10 cellular contexts compared by ENCODE assay signal in genomic region chr4:152112887-152113286, GRCh38.
DNase-seq lines count a peak whose midpoint lies in the region; ATAC-seq and TF ChIP-seq lines count a peak whose summit lies in the region.
"Had no signal": no experiment of that assay in that cellular context is flagged by ENCODE, and none has a peak within 500 bp of the region (broad histone marks: within the 10 kb centered on the region; RNA-seq: fewer than 3 reads in every experiment).

No MANE protein-coding gene starts in this region.

- CTCF ChIA-PET in GM10248 (lab: Yijun Ruan, JAX) (interaction anchor here (1.0 kb wide), 1 partner anchor 15 kb away, joined by 3 read pairs; no protein-coding TSS in a partner anchor), SK-N-SH (lab: Yijun Ruan, JAX) (interaction anchor here (0.7 kb wide), 1 partner anchor 9 kb away, joined by 3 read pairs; no protein-coding TSS in a partner anchor)

- TF ChIP-seq EP300 in SK-N-SH (IDR thresholded peaks at IDR 0.05; ENCODE audit: borderline replicate concordance in 1 of 2, low read depth in 1 of 2, low read length in 1 of 2) = no peak

- H2AFZ ChIP-seq in mesenchymal stem cell (ENCODE audit: low read depth, low read length) = no peak overlapping the region
- no peak overlapping the region for H2AFZ ChIP-seq in SK-N-SH (ENCODE audit: low read depth)

- peaks cover 1% of the 10 kb centered on the region for H3K4me1 ChIP-seq in mesenchymal stem cell (ENCODE audit: control insufficient read depth, insufficient read depth, low read depth, low read length)
- peaks cover 7 to 10% of the 10 kb centered on the region in 2 experiments; a peak in 2 of 4 replicates for H3K4me1 ChIP-seq in SK-N-SH (ENCODE audit: control insufficient read depth in 1 of 2, insufficient read depth in 2 of 2, low read depth in 1 of 2, low read length in 1 of 2)

- H3K36me3 Mint-ChIP-seq in T-helper 17 cell (ENCODE audit: low read depth) = peaks cover 3% of the 10 kb centered on the region

- no peaks in the 10 kb centered on the region for H3F3A ChIP-seq in SK-N-SH (replicated peaks; ENCODE audit: insufficient read depth)

- H3K36me3 ChIP-seq in MG63 (no peaks in the 10 kb centered on the region), mesenchymal stem cell (ENCODE audit: control insufficient read depth in 1 of 2, insufficient read depth in 2 of 2, low read depth in 1 of 2, low read length in 2 of 2) (no peaks in the 10 kb centered on the region), SK-N-SH (replicated peaks in 1 of 2; ENCODE audit: control insufficient read depth in 1 of 2, insufficient read depth in 2 of 2, low read length in 1 of 2) (no peaks in the 10 kb centered on the region)
- H3K36me3 ChIP-seq: suprapubic skin had no signal

- H3K4me3 ChIP-seq in MG63 = no peak overlapping the region
- no peak overlapping the region for H3K4me3 ChIP-seq in mesenchymal stem cell (ENCODE audit: insufficient read depth in 1 of 2, low read depth in 1 of 2, low read length in 2 of 2)
- no peak overlapping the region for H3K4me3 ChIP-seq in SK-N-SH (ENCODE audit: low read depth in 2 of 2, low read length in 1 of 2)
- H3K4me3 ChIP-seq: suprapubic skin had no signal

- DNase-seq in GM10248 (ENCODE audit: extremely low spot score) = peak; percentile 55
- DNase-seq in T-helper 17 cell = no peak
- DNase-seq in DMS114 treated with DMSO at 0.1 percent for 48 hours (lab: John Stamatoyannopoulos, UW; ENCODE audit: unreplicated experiment) = no peak
- DNase-seq in MG63 = no peak
- DNase-seq in mesenchymal stem cell = no peak
- DNase-seq in SK-N-SH = no peak
- DNase-seq: NCI-H1930 had no signal

- POLR2A ChIA-PET in GM10248 (lab: Yijun Ruan, JAX) = no interaction called here
- POLR2A ChIA-PET in SK-N-SH (lab: Yijun Ruan, JAX) = no interaction called here

- H3K4ac ChIP-seq in mesenchymal stem cell (ENCODE audit: low read depth in 1 of 2, low read length in 2 of 2) = no peak overlapping the region

- no peak overlapping the region for H3K4me2 ChIP-seq in mesenchymal stem cell (ENCODE audit: low read length, poor library complexity, severe bottlenecking)
- no peak overlapping the region for H3K4me2 ChIP-seq in SK-N-SH

- H3K79me2 ChIP-seq in SK-N-SH (ENCODE audit: insufficient read depth) = no peaks in the 10 kb centered on the region

- H2BK120ac ChIP-seq in mesenchymal stem cell (ENCODE audit: low read depth, low read length) = no peak overlapping the region

- H4K8ac ChIP-seq in mesenchymal stem cell (ENCODE audit: low read length) = no peak overlapping the region

- no peak overlapping the region for H3K9ac ChIP-seq in mesenchymal stem cell (ENCODE audit: low read length)
- no peak overlapping the region for H3K9ac ChIP-seq in SK-N-SH

- H3K27ac Mint-ChIP-seq in T-helper 17 cell = peak overlapping the region; percentile 81

- TF ChIP-seq CTCF in GM10248 (IDR thresholded peaks at IDR 0.05; ENCODE audit: control extremely low read depth, extremely low read depth, low read depth, missing control alignments) (no peak), SK-N-SH (IDR thresholded peaks at IDR 0.05) (no peak)

- H3K9me2 ChIP-seq in SK-N-SH = no peaks in the 10 kb centered on the region

- no peak for TF ChIP-seq RAD21 in SK-N-SH (IDR thresholded peaks at IDR 0.05; ENCODE audit: low read length)

- H3K4me1 Mint-ChIP-seq in T-helper 17 cell = peaks cover 52% of the 10 kb centered on the region

- no peak overlapping the region for H2BK5ac ChIP-seq in mesenchymal stem cell (ENCODE audit: low read depth, low read length, poor library complexity, severe bottlenecking)

- H2BK15ac ChIP-seq in mesenchymal stem cell (ENCODE audit: low read depth, poor library complexity, severe bottlenecking) = no peak overlapping the region

- H3K27ac ChIP-seq in mesenchymal stem cell (ENCODE audit: low read length, poor library complexity, severe bottlenecking) (no peak overlapping the region), SK-N-SH (ENCODE audit: low read depth in 2 of 2, low read length in 1 of 2) (no peak overlapping the region)
- H3K27ac ChIP-seq: suprapubic skin had no signal

- no peaks in the 10 kb centered on the region for H4K20me1 ChIP-seq in SK-N-SH (ENCODE audit: insufficient read depth)

- WGBS in mesenchymal stem cell = 72% methylated on average over 2 of the region's 2 CpGs
- WGBS in SK-N-SH (ENCODE audit: low lambda C conversion rate) = 72% methylated on average over 2 of the region's 2 CpGs

- H3K79me1 ChIP-seq in mesenchymal stem cell (replicated peaks; ENCODE audit: low read length, poor library complexity, severe bottlenecking) = no peaks in the 10 kb centered on the region

- H3K18ac ChIP-seq in mesenchymal stem cell (ENCODE audit: low read depth in 1 of 2, low read length in 2 of 2) = no peak overlapping the region

- no peak overlapping the region for H3K14ac ChIP-seq in mesenchymal stem cell (ENCODE audit: low read length in 2 of 2)

- H3K27me3 ChIP-seq in MG63 = no peaks in the 10 kb centered on the region
- H3K27me3 ChIP-seq in mesenchymal stem cell (ENCODE audit: control insufficient read depth in 1 of 2, insufficient read depth in 1 of 2, low read length in 2 of 2) = peaks cover 4 to 10% of the 10 kb centered on the region in 2 experiments
- no peaks in the 10 kb centered on the region; the same call in 1 of the 2 replicates for H3K27me3 ChIP-seq in SK-N-SH (ENCODE audit: insufficient read depth)
- H3K27me3 ChIP-seq: suprapubic skin had no signal

- ATAC-seq in GM19324 (IDR thresholded peaks at IDR 0.05; ENCODE audit: low FRiP score, unreplicated experiment) (peak; percentile 68), HG02884 (IDR thresholded peaks at IDR 0.05; ENCODE audit: unreplicated experiment) (peak; percentile 55), T-helper 17 cell (no peak)

- no peak overlapping the region for H3K4me3 Mint-ChIP-seq in T-helper 17 cell

- no peaks in the 10 kb centered on the region for H3K27me3 Mint-ChIP-seq in T-helper 17 cell

- H3K9me3 ChIP-seq in T-helper 17 cell (ENCODE audit: control insufficient read depth, low read length, poor library complexity, severe bottlenecking) (no peaks in the 10 kb centered on the region), MG63 (no peaks in the 10 kb centered on the region), mesenchymal stem cell (ENCODE audit: control insufficient read depth, low read length) (no peaks in the 10 kb centered on the region), SK-N-SH (no peaks in the 10 kb centered on the region)
- H3K9me3 ChIP-seq: suprapubic skin had no signal

- H3K23ac ChIP-seq in mesenchymal stem cell (ENCODE audit: low read length in 2 of 2) = no peak overlapping the region

- no peak overlapping the region for H4K91ac ChIP-seq in mesenchymal stem cell (ENCODE audit: low read length)

- no peak overlapping the region for H2AK5ac ChIP-seq in mesenchymal stem cell (ENCODE audit: low read length, severe bottlenecking)

- no peak overlapping the region for H2BK12ac ChIP-seq in mesenchymal stem cell (ENCODE audit: low read length in 2 of 2)

TF ChIP-seq in SK-N-SH, 30 proteins besides CTCF, POLR2A, EP300 and RAD21 (continues in another document):
- TF ChIP-seq MXI1 (IDR thresholded peaks at IDR 0.05; ENCODE audit: low read depth, low read length) (no peak), SMC3 (IDR thresholded peaks at IDR 0.05; ENCODE audit: low read depth, low read length) (no peak), FOSL2 (IDR thresholded peaks at IDR 0.05; ENCODE audit: borderline replicate concordance, low read depth) (no peak), YY1 (IDR thresholded peaks at IDR 0.05; ENCODE audit: low read depth) (no peak), GATA2 (CRISPR knock-in tag; IDR thresholded peaks at IDR 0.05) (no peak), TCF12 (IDR thresholded peaks at IDR 0.05) (no peak), USF1 (IDR thresholded peaks at IDR 0.05; ENCODE audit: borderline replicate concordance, low read depth) (no peak), MEF2A (IDR thresholded peaks at IDR 0.05; ENCODE audit: borderline replicate concordance, low read depth) (no peak), POLR2AphosphoS5 (IDR thresholded peaks at IDR 0.05; ENCODE audit: low read depth, low read length) (no peak), SIN3A (IDR thresholded peaks at IDR 0.05; ENCODE audit: borderline replicate concordance, low read depth, low read length) (no peak), NRF1 (IDR thresholded peaks at IDR 0.05; ENCODE audit: low read depth, low read length) (no peak), PBX3 (IDR thresholded peaks at IDR 0.05) (no peak), EZH2phosphoT487 (IDR thresholded peaks at IDR 0.05; ENCODE audit: borderline replicate concordance, low read depth) (no peak), IRF3 (IDR thresholded peaks at IDR 0.05; ENCODE audit: low read depth, low read length) (no peak), JUND (IDR thresholded peaks at IDR 0.05) (no peak), FOXM1 (IDR thresholded peaks at IDR 0.05; ENCODE audit: low read depth) (no peak), MAX (IDR thresholded peaks at IDR 0.05; ENCODE audit: low read depth) (no peak)
